ENCODE assay signal across 9 cellular contexts in genomic region chr1:31548899-31549806, GRCh38. TPM values are rescaled to one million over a fixed set of nuclear protein-coding genes. Genes with fewer than 3 reads are reported as not detected.
DNase-seq lines count a peak whose midpoint lies in the region; ATAC-seq and TF ChIP-seq lines count a peak whose summit lies in the region.
"Had no signal": no experiment of that assay in that cellular context is flagged by ENCODE, and none has a peak within 500 bp of the region (broad histone marks: within the 10 kb centered on the region; RNA-seq: fewer than 3 reads in every experiment).

No MANE protein-coding gene starts in this region.

- H3K4me1 ChIP-seq in BLaER1 (peaks cover 24% of the 10 kb centered on the region), lung (ENCODE audit: control insufficient read depth in 2 of 2, insufficient read depth in 2 of 2, low read length in 2 of 2) (peaks cover 0 to 4% of the 10 kb centered on the region in 2 donors)

- H3K9ac ChIP-seq in BLaER1: no peak overlapping the region

- no peaks in the 10 kb centered on the region for H3K9me3 Mint-ChIP-seq in activated CD4-positive, alpha-beta memory T cell treated with anti-CD3 and anti-CD28 coated beads for 36 hours

- H3K27ac Mint-ChIP-seq in activated CD4-positive, alpha-beta memory T cell treated with anti-CD3 and anti-CD28 coated beads for 36 hours: no peak overlapping the region

- no peaks in the 10 kb centered on the region for H3K27me3 ChIP-seq in BLaER1
- no peaks in the 10 kb centered on the region for H3K27me3 ChIP-seq in lung (ENCODE audit: control insufficient read depth, insufficient read depth)

- H3K36me3 ChIP-seq in BLaER1 (no peaks in the 10 kb centered on the region), lung (ENCODE audit: control insufficient read depth in 2 of 2, insufficient read depth in 2 of 2, low read length in 2 of 2) (no peaks in the 10 kb centered on the region)

- CTCF ChIA-PET in activated CD4-positive, alpha-beta memory T cell treated with anti-CD3 and anti-CD28 coated beads for 36 hours (lab: Charles Lee): interaction anchor here (0.5 to 4.8 kb wide), 48 partner anchors 9 to 766 kb away, joined by 3 to 86 read pairs (median 4); partner anchors contain the start of genes FABP3, PEF1, SNRNP40 and ZCCHC17

- peak; percentile 82 for ATAC-seq in HG03521 (IDR thresholded peaks at IDR 0.05; ENCODE audit: unreplicated experiment)
- ATAC-seq in lung (ENCODE audit: insufficient read depth, low FRiP score): peak; percentile 90

- H3K27ac ChIP-seq in BLaER1 (no peak overlapping the region), lung (ENCODE audit: low read depth in 1 of 2, low read length in 1 of 2) (peak overlapping the region in 1 of 2 donors; percentile 26)

- H3K36me3 Mint-ChIP-seq in activated CD4-positive, alpha-beta memory T cell treated with anti-CD3 and anti-CD28 coated beads for 36 hours: no peaks in the 10 kb centered on the region

- POLR2A ChIA-PET in activated CD4-positive, alpha-beta memory T cell treated with anti-CD3 and anti-CD28 coated beads for 36 hours (lab: Charles Lee): no interaction called here

- peak overlapping the region; percentile 49 for H3K4me3 Mint-ChIP-seq in activated CD4-positive, alpha-beta memory T cell treated with anti-CD3 and anti-CD28 coated beads for 36 hours

- intact Hi-C loops in activated CD4-positive, alpha-beta memory T cell treated with anti-CD3 and anti-CD28 coated beads for 36 hours (cut with micrococcal nuclease): loop anchor here (1.0 to 10.0 kb wide), 5 partner anchors 84 to 367 kb away; partner anchors contain the start of genes SNRNP40 and ZCCHC17

- H3K4me1 Mint-ChIP-seq in activated CD4-positive, alpha-beta memory T cell treated with anti-CD3 and anti-CD28 coated beads for 36 hours (ENCODE audit: low read depth): peaks cover 13% of the 10 kb centered on the region

- H4K20me1 ChIP-seq in BLaER1: no peaks in the 10 kb centered on the region

- peak; percentile 94 for TF ChIP-seq CTCF in lung (IDR thresholded peaks at IDR 0.05; ENCODE audit: control extremely low read depth, extremely low read depth)

- H3K27me3 Mint-ChIP-seq in activated CD4-positive, alpha-beta memory T cell treated with anti-CD3 and anti-CD28 coated beads for 36 hours: peaks cover 9% of the 10 kb centered on the region

- H3K9me3 ChIP-seq in BLaER1: peaks cover 1% of the 10 kb centered on the region; the same call in 1 of the 2 replicates
- no peaks in the 10 kb centered on the region for H3K9me3 ChIP-seq in lung (ENCODE audit: control insufficient read depth in 2 of 2, insufficient read depth in 1 of 2, low read length in 1 of 2)

- H3K4me2 ChIP-seq in BLaER1: peak overlapping the region; percentile 69

- WGBS in lung, 2 donors: 2 to 3% methylated on average over 24 of the region's 24 CpGs

- DNase-seq in GM19240 (ENCODE audit: insufficient read length, low spot score) (peak; percentile 68), NCI-H748 (lab: John Stamatoyannopoulos, UW; ENCODE audit: unreplicated experiment) (peak; percentile 71), lung (ENCODE audit: low spot score) (peak; percentile 91)
- DNase-seq in activated CD4-positive, alpha-beta memory T cell treated with anti-CD3 and anti-CD28 coated beads for 36 hours: peak; percentile 93
- peak; percentile 77 for DNase-seq in effector CD4-positive, alpha-beta T cell
- DNase-seq in stimulated activated CD8-positive, alpha-beta memory T cell treated with anti-CD3 and anti-CD28 coated beads, Interleukin-12 subunit alpha, Interleukin-12 subunit beta, amount 100 ng/mL, for 24 hours (ENCODE audit: extremely low read depth): peak; percentile 61

- 0 out of 2 replicates have a peak overlapping the region, but pooled peaks have one; percentile 32 for H3K4me3 ChIP-seq in BLaER1
- H3K4me3 ChIP-seq in lung: no peak overlapping the region

RNA-seq across cellular contexts. Expression of gene TINAGL1, which starts 27.2 kb away (rescaled TPM):
- not detected for total RNA-seq in activated CD4-positive, alpha-beta memory T cell treated with anti-CD3 and anti-CD28 coated beads for 36 hours
- total RNA-seq in lung: 10 to 100 TPM; 89.4 to 90.9 TPM
- 10 to 100 TPM; 64.1 to 78.9 TPM for polyA plus RNA-seq in lung
- total RNA-seq: activated CD8-positive, alpha-beta memory T cell treated with anti-CD3 and anti-CD28 coated beads for 36 hours had no signal

Comparison
In these comparisons a context has a peak if more than half of its experiments do, and no peak if none do; other contexts are left out.
1. RNA of gene TINAGL1, which starts 27.2 kb away (total RNA-seq): 89.4 to 90.9 TPM in lung; not detected in activated CD4-positive, alpha-beta memory T cell treated with anti-CD3 and anti-CD28 coated beads for 36 hours; every median in the first group is over 10 times any median in the second.
2. Peak in every context shown above with its lines, with median percentiles within 50 percentile points of each other: DNase-seq.